ENCODE assay signal across 1 cellular context in the genomic region with DNA sequence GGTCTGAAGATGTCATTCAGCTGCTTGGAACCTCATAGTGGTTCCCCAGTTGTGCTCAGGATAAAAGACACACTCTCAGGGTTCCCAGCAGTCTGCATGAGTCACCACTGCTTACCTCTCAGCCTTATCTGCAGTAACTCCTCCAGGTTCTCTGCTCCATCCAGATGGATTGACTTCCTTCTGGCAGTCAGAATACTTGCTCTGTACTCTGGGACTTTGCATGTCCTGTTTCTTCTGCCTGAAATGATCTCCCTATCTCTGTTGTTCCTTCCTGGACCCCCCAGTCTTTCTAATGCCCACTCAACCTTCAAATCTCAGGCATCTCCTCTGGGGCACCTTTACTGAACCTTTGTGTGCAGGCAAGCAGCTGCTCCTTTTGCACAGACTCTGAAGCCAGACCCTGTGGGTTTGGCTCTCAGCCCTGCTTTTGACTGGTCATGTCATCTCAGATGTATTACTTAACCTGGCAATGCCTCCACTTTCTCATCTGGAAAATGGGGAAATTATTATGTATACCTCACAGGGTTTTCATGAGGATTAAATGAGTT.
TF ChIP-seq lines count a peak whose summit lies in the region.

No MANE protein-coding gene starts in this region.

TF ChIP-seq in HEK293, 187 proteins besides CTCF, POLR2A, EP300 and RAD21 (continued from another document):
- TF ChIP-seq ZNF776 (tag by site-specific recombination; IDR thresholded peaks at IDR 0.05; ENCODE audit: borderline replicate concordance) = no peak
- no peak for TF ChIP-seq ZNF561 (tag by site-specific recombination; IDR thresholded peaks at IDR 0.05; ENCODE audit: borderline replicate concordance)
- TF ChIP-seq ZNF175 (tag by site-specific recombination; IDR thresholded peaks at IDR 0.05) = no peak
- TF ChIP-seq, protein P1, sequence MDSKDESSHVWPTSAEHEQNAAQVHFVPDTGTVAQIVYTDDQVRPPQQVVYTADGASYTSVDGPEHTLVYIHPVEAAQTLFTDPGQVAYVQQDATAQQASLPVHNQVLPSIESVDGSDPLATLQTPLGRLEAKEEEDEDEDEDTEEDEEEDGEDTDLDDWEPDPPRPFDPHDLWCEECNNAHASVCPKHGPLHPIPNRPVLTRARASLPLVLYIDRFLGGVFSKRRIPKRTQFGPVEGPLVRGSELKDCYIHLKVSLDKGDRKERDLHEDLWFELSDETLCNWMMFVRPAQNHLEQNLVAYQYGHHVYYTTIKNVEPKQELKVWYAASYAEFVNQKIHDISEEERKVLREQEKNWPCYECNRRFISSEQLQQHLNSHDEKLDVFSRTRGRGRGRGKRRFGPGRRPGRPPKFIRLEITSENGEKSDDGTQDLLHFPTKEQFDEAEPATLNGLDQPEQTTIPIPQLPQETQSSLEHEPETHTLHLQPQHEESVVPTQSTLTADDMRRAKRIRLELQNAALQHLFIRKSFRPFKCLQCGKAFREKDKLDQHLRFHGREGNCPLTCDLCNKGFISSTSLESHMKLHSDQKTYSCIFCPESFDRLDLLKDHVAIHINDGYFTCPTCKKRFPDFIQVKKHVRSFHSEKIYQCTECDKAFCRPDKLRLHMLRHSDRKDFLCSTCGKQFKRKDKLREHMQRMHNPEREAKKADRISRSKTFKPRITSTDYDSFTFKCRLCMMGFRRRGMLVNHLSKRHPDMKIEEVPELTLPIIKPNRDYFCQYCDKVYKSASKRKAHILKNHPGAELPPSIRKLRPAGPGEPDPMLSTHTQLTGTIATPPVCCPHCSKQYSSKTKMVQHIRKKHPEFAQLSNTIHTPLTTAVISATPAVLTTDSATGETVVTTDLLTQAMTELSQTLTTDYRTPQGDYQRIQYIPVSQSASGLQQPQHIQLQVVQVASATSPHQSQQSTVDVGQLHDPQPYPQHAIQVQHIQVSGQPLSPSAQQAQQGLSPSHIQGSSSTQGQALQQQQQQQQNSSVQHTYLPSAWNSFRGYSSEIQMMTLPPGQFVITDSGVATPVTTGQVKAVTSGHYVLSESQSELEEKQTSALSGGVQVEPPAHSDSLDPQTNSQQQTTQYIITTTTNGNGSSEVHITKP (tag by site-specific recombination; IDR thresholded peaks at IDR 0.05) = no peak
- TF ChIP-seq, protein P2, sequence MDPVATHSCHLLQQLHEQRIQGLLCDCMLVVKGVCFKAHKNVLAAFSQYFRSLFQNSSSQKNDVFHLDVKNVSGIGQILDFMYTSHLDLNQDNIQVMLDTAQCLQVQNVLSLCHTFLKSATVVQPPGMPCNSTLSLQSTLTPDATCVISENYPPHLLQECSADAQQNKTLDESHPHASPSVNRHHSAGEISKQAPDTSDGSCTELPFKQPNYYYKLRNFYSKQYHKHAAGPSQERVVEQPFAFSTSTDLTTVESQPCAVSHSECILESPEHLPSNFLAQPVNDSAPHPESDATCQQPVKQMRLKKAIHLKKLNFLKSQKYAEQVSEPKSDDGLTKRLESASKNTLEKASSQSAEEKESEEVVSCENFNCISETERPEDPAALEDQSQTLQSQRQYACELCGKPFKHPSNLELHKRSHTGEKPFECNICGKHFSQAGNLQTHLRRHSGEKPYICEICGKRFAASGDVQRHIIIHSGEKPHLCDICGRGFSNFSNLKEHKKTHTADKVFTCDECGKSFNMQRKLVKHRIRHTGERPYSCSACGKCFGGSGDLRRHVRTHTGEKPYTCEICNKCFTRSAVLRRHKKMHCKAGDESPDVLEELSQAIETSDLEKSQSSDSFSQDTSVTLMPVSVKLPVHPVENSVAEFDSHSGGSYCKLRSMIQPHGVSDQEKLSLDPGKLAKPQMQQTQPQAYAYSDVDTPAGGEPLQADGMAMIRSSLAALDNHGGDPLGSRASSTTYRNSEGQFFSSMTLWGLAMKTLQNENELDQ (tag by site-specific recombination; IDR thresholded peaks at IDR 0.05; ENCODE audit: low read depth) = no peak
- no peak for TF ChIP-seq ZSCAN23 (tag by site-specific recombination; IDR thresholded peaks at IDR 0.05)
- no peak for TF ChIP-seq ZNF266 (tag by site-specific recombination; IDR thresholded peaks at IDR 0.05; ENCODE audit: low read depth)
- no peak for TF ChIP-seq ZFP3 (tag by site-specific recombination; IDR thresholded peaks at IDR 0.05; ENCODE audit: low read depth)
- TF ChIP-seq ZNF16 (tag by site-specific recombination; IDR thresholded peaks at IDR 0.05; ENCODE audit: low read depth) = no peak
- TF ChIP-seq, protein P3, sequence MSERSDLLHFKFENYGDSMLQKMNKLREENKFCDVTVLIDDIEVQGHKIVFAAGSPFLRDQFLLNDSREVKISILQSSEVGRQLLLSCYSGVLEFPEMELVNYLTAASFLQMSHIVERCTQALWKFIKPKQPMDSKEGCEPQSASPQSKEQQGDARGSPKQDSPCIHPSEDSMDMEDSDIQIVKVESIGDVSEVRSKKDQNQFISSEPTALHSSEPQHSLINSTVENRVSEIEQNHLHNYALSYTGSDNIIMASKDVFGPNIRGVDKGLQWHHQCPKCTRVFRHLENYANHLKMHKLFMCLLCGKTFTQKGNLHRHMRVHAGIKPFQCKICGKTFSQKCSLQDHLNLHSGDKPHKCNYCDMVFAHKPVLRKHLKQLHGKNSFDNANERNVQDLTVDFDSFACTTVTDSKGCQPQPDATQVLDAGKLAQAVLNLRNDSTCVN (tag by site-specific recombination; optimal IDR thresholded peaks at IDR 0.05) = no peak
- no peak for TF ChIP-seq REPIN1 (tag by site-specific recombination; IDR thresholded peaks at IDR 0.05; ENCODE audit: low read depth)
- TF ChIP-seq ZNF341 (tag by site-specific recombination; IDR thresholded peaks at IDR 0.05; ENCODE audit: low read depth) = no peak
- TF ChIP-seq, protein P4, sequence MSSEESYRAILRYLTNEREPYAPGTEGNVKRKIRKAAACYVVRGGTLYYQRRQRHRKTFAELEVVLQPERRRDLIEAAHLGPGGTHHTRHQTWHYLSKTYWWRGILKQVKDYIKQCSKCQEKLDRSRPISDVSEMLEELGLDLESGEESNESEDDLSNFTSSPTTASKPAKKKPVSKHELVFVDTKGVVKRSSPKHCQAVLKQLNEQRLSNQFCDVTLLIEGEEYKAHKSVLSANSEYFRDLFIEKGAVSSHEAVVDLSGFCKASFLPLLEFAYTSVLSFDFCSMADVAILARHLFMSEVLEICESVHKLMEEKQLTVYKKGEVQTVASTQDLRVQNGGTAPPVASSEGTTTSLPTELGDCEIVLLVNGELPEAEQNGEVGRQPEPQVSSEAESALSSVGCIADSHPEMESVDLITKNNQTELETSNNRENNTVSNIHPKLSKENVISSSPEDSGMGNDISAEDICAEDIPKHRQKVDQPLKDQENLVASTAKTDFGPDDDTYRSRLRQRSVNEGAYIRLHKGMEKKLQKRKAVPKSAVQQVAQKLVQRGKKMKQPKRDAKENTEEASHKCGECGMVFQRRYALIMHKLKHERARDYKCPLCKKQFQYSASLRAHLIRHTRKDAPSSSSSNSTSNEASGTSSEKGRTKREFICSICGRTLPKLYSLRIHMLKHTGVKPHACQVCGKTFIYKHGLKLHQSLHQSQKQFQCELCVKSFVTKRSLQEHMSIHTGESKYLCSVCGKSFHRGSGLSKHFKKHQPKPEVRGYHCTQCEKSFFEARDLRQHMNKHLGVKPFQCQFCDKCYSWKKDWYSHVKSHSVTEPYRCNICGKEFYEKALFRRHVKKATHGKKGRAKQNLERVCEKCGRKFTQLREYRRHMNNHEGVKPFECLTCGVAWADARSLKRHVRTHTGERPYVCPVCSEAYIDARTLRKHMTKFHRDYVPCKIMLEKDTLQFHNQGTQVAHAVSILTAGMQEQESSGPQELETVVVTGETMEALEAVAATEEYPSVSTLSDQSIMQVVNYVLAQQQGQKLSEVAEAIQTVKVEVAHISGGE (tag by site-specific recombination; conservative IDR thresholded peaks at IDR 0.05; ENCODE audit: low read depth) = no peak
- no peak for TF ChIP-seq HOXC10 (CRISPR knock-in tag; IDR thresholded peaks at IDR 0.05)
- no peak for TF ChIP-seq SP2 (tag by site-specific recombination; IDR thresholded peaks at IDR 0.05)
- no peak for TF ChIP-seq ZNF214 (tag by site-specific recombination; IDR thresholded peaks at IDR 0.05; ENCODE audit: borderline replicate concordance)
- TF ChIP-seq, protein P5, sequence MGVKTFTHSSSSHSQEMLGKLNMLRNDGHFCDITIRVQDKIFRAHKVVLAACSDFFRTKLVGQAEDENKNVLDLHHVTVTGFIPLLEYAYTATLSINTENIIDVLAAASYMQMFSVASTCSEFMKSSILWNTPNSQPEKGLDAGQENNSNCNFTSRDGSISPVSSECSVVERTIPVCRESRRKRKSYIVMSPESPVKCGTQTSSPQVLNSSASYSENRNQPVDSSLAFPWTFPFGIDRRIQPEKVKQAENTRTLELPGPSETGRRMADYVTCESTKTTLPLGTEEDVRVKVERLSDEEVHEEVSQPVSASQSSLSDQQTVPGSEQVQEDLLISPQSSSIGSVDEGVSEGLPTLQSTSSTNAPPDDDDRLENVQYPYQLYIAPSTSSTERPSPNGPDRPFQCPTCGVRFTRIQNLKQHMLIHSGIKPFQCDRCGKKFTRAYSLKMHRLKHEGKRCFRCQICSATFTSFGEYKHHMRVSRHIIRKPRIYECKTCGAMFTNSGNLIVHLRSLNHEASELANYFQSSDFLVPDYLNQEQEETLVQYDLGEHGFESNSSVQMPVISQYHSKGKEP (tag by site-specific recombination; IDR thresholded peaks at IDR 0.05) = no peak
- no peak for TF ChIP-seq MYNN (tag by site-specific recombination; IDR thresholded peaks at IDR 0.05; ENCODE audit: borderline replicate concordance)
- no peak for TF ChIP-seq ZNF785 (tag by site-specific recombination; IDR thresholded peaks at IDR 0.05)
